Comparison of ENCODE assay signal across 13 cellular contexts in the genomic region with DNA sequence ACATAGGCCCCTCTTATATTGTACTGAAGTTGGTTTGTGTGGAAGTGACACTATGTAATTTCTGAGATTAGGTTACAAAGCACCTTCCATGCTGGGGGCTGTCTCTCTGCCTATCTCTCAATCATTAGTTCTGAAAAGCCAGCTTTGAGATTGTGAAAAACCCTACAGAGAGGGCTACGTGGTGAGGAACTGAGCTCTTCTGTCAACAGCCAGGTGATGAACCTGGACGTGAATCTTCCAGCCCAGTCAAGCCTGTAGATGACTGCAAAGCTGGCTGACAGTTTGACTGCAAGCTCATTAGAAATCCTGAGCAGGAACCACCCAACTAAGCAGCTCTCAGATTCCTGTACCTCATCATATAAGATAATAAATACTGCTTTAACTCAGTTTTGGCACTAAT. TPM values are rescaled to one million over a fixed set of nuclear protein-coding genes. Genes with fewer than 3 reads are reported as not detected.
A peak's percentile ranks its signal among the peaks of the same experiment; 100 is the strongest.
DNase-seq lines count a peak whose midpoint lies in the region; FAIRE-seq and TF ChIP-seq lines count a peak whose summit lies in the region.
"Had no signal": no experiment of that assay in that cellular context is flagged by ENCODE, and none has a peak within 500 bp of the region (broad histone marks: within the 10 kb centered on the region; RNA-seq: fewer than 3 reads in every experiment).

No MANE protein-coding gene starts in this region.

- no peak overlapping the region for H2BK5ac ChIP-seq in mesendoderm (ENCODE audit: low read length)

- H3K4me1 Mint-ChIP-seq in astrocyte (ENCODE audit: low read depth, unreplicated experiment), result no peaks in the 10 kb centered on the region
- H3K4me1 Mint-ChIP-seq: B cell had no signal

- DNase-seq in NCI-H748 (lab: John Stamatoyannopoulos, UW; ENCODE audit: unreplicated experiment) (peak; percentile 36), NCI-H748 treated with DMSO at 0.1 percent for 48 hours (lab: John Stamatoyannopoulos, UW) (no peak), astrocyte (ENCODE audit: low read depth) (no peak), mesendoderm (peak; percentile 52), GM12891 (ENCODE audit: insufficient read length, low spot score) (no peak), GM10248 (ENCODE audit: extremely low spot score) (no peak), CD1c-positive myeloid dendritic cell (ENCODE audit: extremely low spot score) (no peak)
- DNase-seq: Caco-2; CD4-positive, alpha-beta T cell had no signal

- no peak for TF ChIP-seq POLR2A in GM12891 (IDR thresholded peaks at IDR 0.05; ENCODE audit: low read depth, low read length)

- POLR2A ChIA-PET in GM10248 (lab: Yijun Ruan, JAX), result no interaction called here

- H4K8ac ChIP-seq in mesendoderm (ENCODE audit: low read depth, low read length), result no peak overlapping the region

- no peaks in the 10 kb centered on the region for H3K79me1 ChIP-seq in mesendoderm (ENCODE audit: low read length)

- H3K4me3 Mint-ChIP-seq in astrocyte (ENCODE audit: unreplicated experiment), result no peak overlapping the region
- H3K4me3 Mint-ChIP-seq: B cell; CD4-positive, alpha-beta T cell had no signal

- H3K27ac ChIP-seq in astrocyte (ENCODE audit: low read depth, low read length) (no peak overlapping the region), mesendoderm (ENCODE audit: low read depth, low read length) (no peak overlapping the region)
- H3K27ac ChIP-seq: BLaER1 treated with 17β-estradiol and CSF1 and Interleukin-3, amounts not matched to agents 10 nM and 100 nM had no signal

- H3K36me3 ChIP-seq in astrocyte (ENCODE audit: insufficient read depth, low read length) (peaks cover 23% of the 10 kb centered on the region), mesendoderm (ENCODE audit: control insufficient read depth, insufficient read depth, low read length) (no peaks in the 10 kb centered on the region)
- H3K36me3 ChIP-seq: HAP-1 had no signal

- no peak overlapping the region for H3K4ac ChIP-seq in mesendoderm (ENCODE audit: low read depth, low read length)

- H4K5ac ChIP-seq in mesendoderm (ENCODE audit: low read length), result no peak overlapping the region

- H3K79me2 ChIP-seq in astrocyte (ENCODE audit: insufficient read depth, low read length) (no peaks in the 10 kb centered on the region), mesendoderm (ENCODE audit: control insufficient read depth, insufficient read depth, low read length) (no peaks in the 10 kb centered on the region)

- H3K9ac ChIP-seq in astrocyte (ENCODE audit: low read length), result no peak overlapping the region
- H3K9ac ChIP-seq in mesendoderm (ENCODE audit: low read length), result no peak overlapping the region
- H3K9ac ChIP-seq: BLaER1 treated with 17β-estradiol and CSF1 and Interleukin-3, amounts not matched to agents 10 nM and 100 nM had no signal

- CTCF ChIA-PET in GM10248 (lab: Yijun Ruan, JAX), result interaction anchor here (0.7 kb wide), 1 partner anchor 20 kb away, joined by 3 read pairs; no protein-coding TSS in a partner anchor

- H2AFZ ChIP-seq in astrocyte (ENCODE audit: low read depth, low read length), result no peak overlapping the region

- H3K9me3 ChIP-seq in astrocyte (ENCODE audit: insufficient read depth, low read depth, low read length), result no peaks in the 10 kb centered on the region
- H3K9me3 ChIP-seq: BLaER1 treated with 17β-estradiol and CSF1 and Interleukin-3, amounts not matched to agents 10 nM and 100 nM; Caco-2; HAP-1 had no signal

- WGBS in mesendoderm (ENCODE audit: extremely low coverage, insufficient coverage, low lambda C conversion rate), result no CpG with 5 or more reads among the region's 2 CpGs

- H3K9me3 Mint-ChIP-seq in astrocyte (ENCODE audit: unreplicated experiment), result no peaks in the 10 kb centered on the region
- H3K9me3 Mint-ChIP-seq: CD4-positive, alpha-beta T cell had no signal

- H2BK120ac ChIP-seq in mesendoderm (ENCODE audit: low read depth, low read length), result no peak overlapping the region

- H3K56ac ChIP-seq in mesendoderm (ENCODE audit: low read length), result no peak overlapping the region

- H3K4me1 ChIP-seq in astrocyte (ENCODE audit: insufficient read depth, low read length) (no peaks in the 10 kb centered on the region), mesendoderm (ENCODE audit: control insufficient read depth, low read depth, low read length) (no peaks in the 10 kb centered on the region)
- H3K4me1 ChIP-seq: BLaER1 treated with 17β-estradiol and CSF1 and Interleukin-3, amounts not matched to agents 10 nM and 100 nM; Caco-2 had no signal

- no peaks in the 10 kb centered on the region for H4K20me1 ChIP-seq in astrocyte (ENCODE audit: insufficient read depth, low read length)

- TF ChIP-seq CTCF in astrocyte (IDR thresholded peaks at IDR 0.05; ENCODE audit: insufficient read depth, low read depth, low read length), result no peak
- TF ChIP-seq CTCF in GM10248 (IDR thresholded peaks at IDR 0.05; ENCODE audit: control extremely low read depth, extremely low read depth, low read depth, missing control alignments), result no peak

- H3K27ac Mint-ChIP-seq in astrocyte (ENCODE audit: unreplicated experiment), result no peak overlapping the region
- H3K27ac Mint-ChIP-seq: B cell; CD4-positive, alpha-beta T cell had no signal

- H3K36me3 Mint-ChIP-seq in astrocyte (ENCODE audit: low read depth, unreplicated experiment), result peaks cover 11% of the 10 kb centered on the region

- no peak overlapping the region for H2AK5ac ChIP-seq in mesendoderm (ENCODE audit: low read length)

- no peak overlapping the region for H3K23ac ChIP-seq in mesendoderm (ENCODE audit: low read length)

- H3K4me3 ChIP-seq in astrocyte (ENCODE audit: insufficient read depth, low read depth, low read length), result no peak overlapping the region
- no peak overlapping the region for H3K4me3 ChIP-seq in mesendoderm (ENCODE audit: low read length)
- H3K4me3 ChIP-seq: BLaER1 treated with 17β-estradiol and CSF1 and Interleukin-3, amounts not matched to agents 10 nM and 100 nM; HAP-1 had no signal

- no peak overlapping the region for H3K18ac ChIP-seq in mesendoderm (ENCODE audit: low read length)

- peak; percentile 9 for FAIRE-seq in astrocyte (lab: Jason Lieb, UNC)
- FAIRE-seq in GM12891 (lab: Jason Lieb, UNC), result no peak
- FAIRE-seq: D721Med had no signal

- no peaks in the 10 kb centered on the region for H3K27me3 Mint-ChIP-seq in astrocyte (ENCODE audit: low read depth, unreplicated experiment)
- H3K27me3 Mint-ChIP-seq: B cell; CD4-positive, alpha-beta T cell had no signal

- H3K4me2 ChIP-seq in astrocyte (ENCODE audit: low read length) (no peak overlapping the region), mesendoderm (ENCODE audit: low read length) (no peak overlapping the region)
- H3K4me2 ChIP-seq: BLaER1 treated with 17β-estradiol and CSF1 and Interleukin-3, amounts not matched to agents 10 nM and 100 nM had no signal

- H2BK15ac ChIP-seq in mesendoderm (replicated peaks; ENCODE audit: low read depth), result no peak overlapping the region

- no peaks in the 10 kb centered on the region for H3K27me3 ChIP-seq in astrocyte (ENCODE audit: insufficient read depth, low read length)
- H3K27me3 ChIP-seq in mesendoderm (ENCODE audit: insufficient read depth, low read length, poor library complexity), result no peaks in the 10 kb centered on the region
- H3K27me3 ChIP-seq: BLaER1 treated with 17β-estradiol and CSF1 and Interleukin-3, amounts not matched to agents 10 nM and 100 nM had no signal

TF ChIP-seq in GM12891, 5 proteins besides CTCF, POLR2A, EP300 and RAD21:
- no peak for TF ChIP-seq PAX5 (IDR thresholded peaks at IDR 0.05; ENCODE audit: insufficient read depth, low read length, severe bottlenecking)
- TF ChIP-seq POLR2AphosphoS5 (IDR thresholded peaks at IDR 0.05; ENCODE audit: low read depth, low read length), result no peak
- no peak for TF ChIP-seq POU2F2 (IDR thresholded peaks at IDR 0.05; ENCODE audit: low read depth, low read length)
- TF ChIP-seq TAF1 (IDR thresholded peaks at IDR 0.05; ENCODE audit: low read depth, low read length), result no peak
- TF ChIP-seq SPI1 (IDR thresholded peaks at IDR 0.05; ENCODE audit: low read depth, low read length), result no peak
TF ChIP-seq in GM12891: peak in this region for 0.

RNA-seq across cellular contexts. Expression of a gene that starts 36.3 kb away (rescaled TPM):
- total RNA-seq in astrocyte, result 9.8 and 9.9 TPM in 2 replicates
- polyA plus RNA-seq in mesendoderm (2013, experiment 1 of 2), result 4.1 TPM
- polyA plus RNA-seq in mesendoderm (2013, experiment 2 of 2), result 4.1 TPM
- 2.0 TPM for polyA plus RNA-seq in GM12891 (2012; ENCODE audit: low read depth, missing spikeins)

Comparison
In these comparisons a context has a peak if more than half of its experiments do, and no peak if none do; other contexts are left out.
1. DNase-seq: peak in NCI-H748 (single experiment) and mesendoderm (single experiment); none in NCI-H748 treated with DMSO at 0.1 percent for 48 hours (single experiment), astrocyte (single experiment), GM12891 (single experiment), GM10248 (single experiment) and CD1c-positive myeloid dendritic cell (single experiment).